9 cellular contexts compared by ENCODE assay signal in the genomic region with DNA sequence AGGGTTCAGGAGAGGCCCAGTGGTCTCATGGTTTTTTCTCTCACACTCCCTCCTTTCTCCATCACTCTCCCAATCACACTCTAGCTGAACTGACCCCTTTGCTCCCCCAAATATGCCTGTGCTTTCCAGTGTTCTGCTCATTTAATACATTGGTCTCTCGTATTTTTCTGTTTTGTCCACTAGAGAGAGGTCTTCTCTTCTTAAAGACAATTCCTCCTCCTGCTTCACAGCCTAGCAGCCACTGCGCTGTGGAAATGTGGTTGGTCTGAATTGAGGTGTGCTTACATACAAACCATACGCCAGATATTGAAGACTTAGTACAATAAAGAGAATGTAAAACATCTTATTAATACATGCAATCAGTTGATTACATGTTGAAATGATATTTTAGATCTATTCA.
DNase-seq lines count a peak whose midpoint lies in the region; ATAC-seq, FAIRE-seq and TF ChIP-seq lines count a peak whose summit lies in the region.
"Had no signal": no experiment of that assay in that cellular context is flagged by ENCODE, and none has a peak within 500 bp of the region (broad histone marks: within the 10 kb centered on the region; RNA-seq: fewer than 3 reads in every experiment).

No MANE protein-coding gene starts in this region.

- WGBS in A549 (ENCODE audit: missing lambda C conversion rate): 59% methylated on average over 3 of the region's 3 CpGs

- H3K9me3 ChIP-seq in A549: no peaks in the 10 kb centered on the region

- no peak overlapping the region for H3K4me3 ChIP-seq in A549

- ATAC-seq in A549 (no peak), left cardiac atrium (peak; percentile 7 to 27), HG03175 (IDR thresholded peaks at IDR 0.05; ENCODE audit: unreplicated experiment) (no peak), GM21717 (IDR thresholded peaks at IDR 0.05; ENCODE audit: unreplicated experiment) (no peak)

- no peak overlapping the region for H3K27ac ChIP-seq in A549

- TF ChIP-seq CTCF in A549 (IDR thresholded peaks at IDR 0.05): peak; percentile 22
- TF ChIP-seq CTCF in GM12873 (IDR thresholded peaks at IDR 0.05; ENCODE audit: insufficient read depth, low read depth, low read length, missing control alignments): peak; percentile 43

- intact Hi-C loops in left cardiac atrium (cut with DNase I): loop anchor here in 1 of 2 donors (10.0 kb wide), 1 partner anchor 323 kb away; no protein-coding TSS in a partner anchor

- H3K4me2 ChIP-seq in A549: no peak overlapping the region

- CTCF ChIA-PET in A549 (lab: Yijun Ruan, JAX): interaction anchor here (0.9 to 2.0 kb wide), 7 partner anchors 8 to 291 kb away, joined by 3 to 17 read pairs (median 5); a partner anchor contains a TSS

- no peak for TF ChIP-seq POLR2A in A549 (IDR thresholded peaks at IDR 0.05; ENCODE audit: low read length)

- POLR2A ChIA-PET in A549 (lab: Yijun Ruan, JAX): no interaction called here

- no peaks in the 10 kb centered on the region for H3K4me1 ChIP-seq in A549

- peak in 1 of 2 experiments; percentile 20 for DNase-seq in A549 (ENCODE audit: low read depth in 1 of 2, low spot score in 1 of 2)
- peak; percentile 74 for DNase-seq in RPMI7951 (ENCODE audit: low read depth)
- DNase-seq in left cardiac atrium: no peak
- no peak for DNase-seq in NCI-H82 (lab: John Stamatoyannopoulos, UW)
- no peak for DNase-seq in NCI-H187 (lab: John Stamatoyannopoulos, UW)
- DNase-seq: stimulated activated naive CD4-positive, alpha-beta T cell treated with Interleukin-2 at 50 U/mL for 16 hours had no signal

- FAIRE-seq in A549 (lab: Jason Lieb, UNC): no peak

- no peak for TF ChIP-seq EP300 in A549 (IDR thresholded peaks at IDR 0.05)

- TF ChIP-seq RAD21 in A549 (conservative IDR thresholded peaks at IDR 0.05 in 1 of 2, IDR thresholded peaks at IDR 0.05 in 1 of 2): peak in 1 of 2 experiments; percentile 38; a peak in 3 of 5 replicates

TF ChIP-seq in A549, 52 proteins besides CTCF, POLR2A, EP300 and RAD21:
- 0 out of 3 replicates have a peak, but pooled peaks have one; percentile 25 for TF ChIP-seq SMC3 (IDR thresholded peaks at IDR 0.05)
- TF ChIP-seq, protein P1, sequence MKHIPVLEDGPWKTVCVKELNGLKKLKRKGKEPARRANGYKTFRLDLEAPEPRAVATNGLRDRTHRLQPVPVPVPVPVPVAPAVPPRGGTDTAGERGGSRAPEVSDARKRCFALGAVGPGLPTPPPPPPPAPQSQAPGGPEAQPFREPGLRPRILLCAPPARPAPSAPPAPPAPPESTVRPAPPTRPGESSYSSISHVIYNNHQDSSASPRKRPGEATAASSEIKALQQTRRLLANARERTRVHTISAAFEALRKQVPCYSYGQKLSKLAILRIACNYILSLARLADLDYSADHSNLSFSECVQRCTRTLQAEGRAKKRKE (CRISPR knock-in tag; IDR thresholded peaks at IDR 0.05; ENCODE audit: low read depth): no peak

Comparison
In these comparisons a context has a peak if more than half of its experiments do, and no peak if none do; other contexts are left out.
1. ATAC-seq: peak in left cardiac atrium (2 of 2); none in A549 (0 of 2), HG03175 (single experiment) and GM21717 (single experiment).